ENCODE assay signal across 8 cellular contexts in genomic region chr7:30594540-30595460, GRCh38. TPM values are rescaled to one million over a fixed set of nuclear protein-coding genes. Genes with fewer than 3 reads are reported as not detected.
DNase-seq lines count a peak whose midpoint lies in the region; ATAC-seq, FAIRE-seq and TF ChIP-seq lines count a peak whose summit lies in the region.

A gene with protein sequence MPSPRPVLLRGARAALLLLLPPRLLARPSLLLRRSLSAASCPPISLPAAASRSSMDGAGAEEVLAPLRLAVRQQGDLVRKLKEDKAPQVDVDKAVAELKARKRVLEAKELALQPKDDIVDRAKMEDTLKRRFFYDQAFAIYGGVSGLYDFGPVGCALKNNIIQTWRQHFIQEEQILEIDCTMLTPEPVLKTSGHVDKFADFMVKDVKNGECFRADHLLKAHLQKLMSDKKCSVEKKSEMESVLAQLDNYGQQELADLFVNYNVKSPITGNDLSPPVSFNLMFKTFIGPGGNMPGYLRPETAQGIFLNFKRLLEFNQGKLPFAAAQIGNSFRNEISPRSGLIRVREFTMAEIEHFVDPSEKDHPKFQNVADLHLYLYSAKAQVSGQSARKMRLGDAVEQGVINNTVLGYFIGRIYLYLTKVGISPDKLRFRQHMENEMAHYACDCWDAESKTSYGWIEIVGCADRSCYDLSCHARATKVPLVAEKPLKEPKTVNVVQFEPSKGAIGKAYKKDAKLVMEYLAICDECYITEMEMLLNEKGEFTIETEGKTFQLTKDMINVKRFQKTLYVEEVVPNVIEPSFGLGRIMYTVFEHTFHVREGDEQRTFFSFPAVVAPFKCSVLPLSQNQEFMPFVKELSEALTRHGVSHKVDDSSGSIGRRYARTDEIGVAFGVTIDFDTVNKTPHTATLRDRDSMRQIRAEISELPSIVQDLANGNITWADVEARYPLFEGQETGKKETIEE (plus strand): TSS chr7:30594878. CDS start chr7:30594922, 44 bp downstream.

- H3K36me3 Mint-ChIP-seq in activated naive CD8-positive, alpha-beta T cell treated with anti-CD3 and anti-CD28 coated beads, Interleukin-2, amount 50 U/mL, for 24 hours (ENCODE audit: low read depth) = peaks cover 41% of the 10 kb centered on the region

- FAIRE-seq in GM12891 (lab: Jason Lieb, UNC) = peak; percentile 98

- H3K4me2 ChIP-seq in parathyroid adenoma (ENCODE audit: low read length) = peak within 1 kb of the TSS; percentile 81

- peak; percentile 96 for TF ChIP-seq POLR2A in GM12891 (IDR thresholded peaks at IDR 0.05; ENCODE audit: low read depth, low read length)

- peak within 1 kb of the TSS; percentile 100 for H3K4me3 Mint-ChIP-seq in activated naive CD8-positive, alpha-beta T cell treated with anti-CD3 and anti-CD28 coated beads, Interleukin-2, amount 50 U/mL, for 24 hours

- H3K9me3 ChIP-seq in parathyroid adenoma (ENCODE audit: control insufficient read depth, low read length) = no peaks in the 10 kb centered on the region
- H3K9me3 ChIP-seq in tibial artery = no peaks in the 10 kb centered on the region

- no peaks in the 10 kb centered on the region for H3K36me3 ChIP-seq in parathyroid adenoma (ENCODE audit: control insufficient read depth, insufficient read depth, low read length)
- H3K36me3 ChIP-seq in tibial artery = peaks cover 2 to 7% (median 3%) of the 10 kb centered on the region in 3 donors

- TF ChIP-seq CTCF in parathyroid adenoma (IDR thresholded peaks at IDR 0.05) (no peak), tibial artery (IDR thresholded peaks at IDR 0.05) (no peak)

- peaks cover 25% of the 10 kb centered on the region for H3K79me2 ChIP-seq in parathyroid adenoma

- H3K9me3 Mint-ChIP-seq in activated naive CD8-positive, alpha-beta T cell treated with anti-CD3 and anti-CD28 coated beads, Interleukin-2, amount 50 U/mL, for 24 hours = no peaks in the 10 kb centered on the region

- H3K4me1 Mint-ChIP-seq in activated naive CD8-positive, alpha-beta T cell treated with anti-CD3 and anti-CD28 coated beads, Interleukin-2, amount 50 U/mL, for 24 hours = peaks cover 69% of the 10 kb centered on the region

- peak within 1 kb of the TSS; percentile 90 for H3K27ac ChIP-seq in parathyroid adenoma
- H3K27ac ChIP-seq in tibial artery = peak within 1 kb of the TSS; percentile 91 to 93

- peak within 1 kb of the TSS; percentile 88 for H2AFZ ChIP-seq in parathyroid adenoma

- H3K4me1 ChIP-seq in parathyroid adenoma (no peaks in the 10 kb centered on the region), tibial artery (peaks cover 0 to 33% (median 11%) of the 10 kb centered on the region in 4 donors)

- ATAC-seq in HG02763 (IDR thresholded peaks at IDR 0.05; ENCODE audit: unreplicated experiment) (peak; percentile 90), Right ventricle myocardium superior (ENCODE audit: poor library complexity) (peak; percentile 99)
- ATAC-seq in activated naive CD8-positive, alpha-beta T cell treated with anti-CD3 and anti-CD28 coated beads, Interleukin-2, amount 50 U/mL, for 24 hours = peak; percentile 94

- intact Hi-C loops in Right ventricle myocardium superior (cut with DNase I) = no loop called here
- intact Hi-C loops in tibial artery (cut with DNase I; ENCODE audit: low total_unique reads) = no loop called here

- no peaks in the 10 kb centered on the region for H3K27me3 ChIP-seq in parathyroid adenoma (ENCODE audit: control insufficient read depth, insufficient read depth, low read length)
- no peaks in the 10 kb centered on the region for H3K27me3 ChIP-seq in tibial artery

- no peaks in the 10 kb centered on the region for H3K27me3 Mint-ChIP-seq in activated naive CD8-positive, alpha-beta T cell treated with anti-CD3 and anti-CD28 coated beads, Interleukin-2, amount 50 U/mL, for 24 hours

- H3K4me3 ChIP-seq in parathyroid adenoma (ENCODE audit: low read depth, low read length) = peak within 1 kb of the TSS; percentile 83
- H3K4me3 ChIP-seq in tibial artery = peak within 1 kb of the TSS; percentile 70 to 84

- peak within 1 kb of the TSS; percentile 100 for H3K27ac Mint-ChIP-seq in activated naive CD8-positive, alpha-beta T cell treated with anti-CD3 and anti-CD28 coated beads, Interleukin-2, amount 50 U/mL, for 24 hours

- H3K9ac ChIP-seq in parathyroid adenoma = peak within 1 kb of the TSS; percentile 89

- DNase-seq in GM12891 (ENCODE audit: insufficient read length, low spot score) (peak; percentile 79), NCI-H1417 (lab: John Stamatoyannopoulos, UW) (peak; percentile 92 to 96 (median 95)), SW480 (ENCODE audit: low spot score) (peak; percentile 93), Right ventricle myocardium superior (peak; percentile 95), tibial artery (peak; percentile 85 to 93)
- DNase-seq in activated naive CD8-positive, alpha-beta T cell treated with anti-CD3 and anti-CD28 coated beads, Interleukin-2, amount 50 U/mL, for 24 hours = peak; percentile 92

TF ChIP-seq in GM12891, 5 proteins besides CTCF, POLR2A, EP300 and RAD21:
- TF ChIP-seq PAX5 (IDR thresholded peaks at IDR 0.05; ENCODE audit: insufficient read depth, low read length, severe bottlenecking) (peak; percentile 40), TAF1 (IDR thresholded peaks at IDR 0.05; ENCODE audit: low read depth, low read length) (peak; percentile 91), SPI1 (IDR thresholded peaks at IDR 0.05; ENCODE audit: low read depth, low read length) (no peak), POU2F2 (IDR thresholded peaks at IDR 0.05; ENCODE audit: low read depth, low read length) (peak; percentile 86), POLR2AphosphoS5 (IDR thresholded peaks at IDR 0.05; ENCODE audit: low read depth, low read length) (peak; percentile 95)

RNA-seq across cellular contexts. Expression of the gene that starts here (rescaled TPM):
- polyA plus RNA-seq in GM12891 (2012; ENCODE audit: low read depth, missing spikeins) = 98.7 TPM
- total RNA-seq in Right ventricle myocardium superior = 32.2 TPM

Comparison
In these comparisons a context has a peak if more than half of its experiments do, and no peak if none do; other contexts are left out.
1. Peak in every context shown above with its lines: DNase-seq, ATAC-seq, H3K4me3 ChIP-seq and H3K27ac ChIP-seq.